Comparison of ENCODE assay signal across 9 cellular contexts in genomic region chr1:50873458-50874187, GRCh38.
DNase-seq lines count a peak whose midpoint lies in the region; ATAC-seq and TF ChIP-seq lines count a peak whose summit lies in the region.
"Had no signal": no experiment of that assay in that cellular context is flagged by ENCODE, and none has a peak within 500 bp of the region (broad histone marks: within the 10 kb centered on the region; RNA-seq: fewer than 3 reads in every experiment).

No MANE protein-coding gene starts in this region.

- H3K36me3 ChIP-seq in OCI-LY3 (replicated peaks; ENCODE audit: low read depth, low read length): no peaks in the 10 kb centered on the region

- no peaks in the 10 kb centered on the region for H3K4me1 Mint-ChIP-seq in progenitor cell of endocrine pancreas (ENCODE audit: low read depth)

- no peak overlapping the region for H2AFZ ChIP-seq in OCI-LY3 (ENCODE audit: low read depth, low read length)

- peak overlapping the region; percentile 59 for H3K27ac Mint-ChIP-seq in progenitor cell of endocrine pancreas
- H3K27ac Mint-ChIP-seq: dendritic cell treated with granulocyte-macrophage colony-stimulating factor and Interleukin-4, amounts not matched to agents 40 ng/mL and 50 ng/mL, for 4 days had no signal

- TF ChIP-seq CTCF in OCI-LY3 (IDR thresholded peaks at IDR 0.05; ENCODE audit: low read depth, low read length) (peak; percentile 98), fibroblast of villous mesenchyme (IDR thresholded peaks at IDR 0.05; ENCODE audit: insufficient read depth, low read depth, low read length) (peak; percentile 72), progenitor cell of endocrine pancreas (IDR thresholded peaks at IDR 0.05; ENCODE audit: unreplicated experiment) (peak; percentile 64)

- peak overlapping the region; percentile 59 for H3K4me2 ChIP-seq in OCI-LY3 (ENCODE audit: low read length)

- H3K27me3 ChIP-seq in OCI-LY3 (ENCODE audit: low read depth, low read length): no peaks in the 10 kb centered on the region

- H3K27ac ChIP-seq in OCI-LY3 (ENCODE audit: low read length): 0 out of 2 replicates have a peak overlapping the region, but pooled peaks have one; percentile 18

- H3K79me2 ChIP-seq in OCI-LY3 (ENCODE audit: low read length): no peaks in the 10 kb centered on the region; the same call in 1 of the 2 replicates

- H3K4me1 ChIP-seq in OCI-LY3 (ENCODE audit: low read length): peaks cover 25% of the 10 kb centered on the region

- H3K9ac ChIP-seq in OCI-LY3 (ENCODE audit: low read length): peak overlapping the region; percentile 18; the same call in 1 of the 2 replicates

- no peaks in the 10 kb centered on the region for H3K27me3 Mint-ChIP-seq in progenitor cell of endocrine pancreas
- H3K27me3 Mint-ChIP-seq: dendritic cell treated with granulocyte-macrophage colony-stimulating factor and Interleukin-4, amounts not matched to agents 40 ng/mL and 50 ng/mL, for 4 days had no signal

- ATAC-seq in HG03280 (IDR thresholded peaks at IDR 0.05; ENCODE audit: unreplicated experiment): peak; percentile 92

- H3K9me3 ChIP-seq in OCI-LY3 (ENCODE audit: insufficient read depth, low read length): no peaks in the 10 kb centered on the region

- H3K4me3 ChIP-seq in OCI-LY3 (ENCODE audit: low read length): peak overlapping the region; percentile 59
- H3K4me3 ChIP-seq in fibroblast of villous mesenchyme (ENCODE audit: low read depth, low read length): peak overlapping the region; percentile 51

- no peaks in the 10 kb centered on the region for H3K36me3 Mint-ChIP-seq in progenitor cell of endocrine pancreas (ENCODE audit: insufficient read depth)

- DNase-seq in COLO829 (ENCODE audit: low spot score): peak; percentile 21
- DNase-seq in GM19240 (ENCODE audit: insufficient read length, low spot score): peak; percentile 13
- DNase-seq in activated T-cell treated with anti-CD3 and anti-CD28 coated beads for 48 hours (ENCODE audit: low read depth): peak; percentile 54
- DNase-seq in fibroblast of villous mesenchyme (ENCODE audit: low read depth): peak; percentile 73
- DNase-seq in progenitor cell of endocrine pancreas (ENCODE audit: low spot score, unreplicated experiment): peak; percentile 12
- DNase-seq in NCI-H1092 treated with DMSO at 0.1 percent for 48 hours (lab: John Stamatoyannopoulos, UW): no peak

- H3K4me3 Mint-ChIP-seq in progenitor cell of endocrine pancreas (ENCODE audit: low read depth): peak overlapping the region; percentile 61
- H3K4me3 Mint-ChIP-seq: dendritic cell treated with granulocyte-macrophage colony-stimulating factor and Interleukin-4, amounts not matched to agents 40 ng/mL and 50 ng/mL, for 4 days had no signal

- peaks cover 17% of the 10 kb centered on the region for H4K20me1 ChIP-seq in OCI-LY3 (ENCODE audit: insufficient read depth, low read length)

- H3K9me3 Mint-ChIP-seq in progenitor cell of endocrine pancreas (ENCODE audit: low read depth): no peaks in the 10 kb centered on the region
- H3K9me3 Mint-ChIP-seq: dendritic cell treated with granulocyte-macrophage colony-stimulating factor and Interleukin-4, amounts not matched to agents 40 ng/mL and 50 ng/mL, for 4 days had no signal
